15 cellular contexts compared by ENCODE assay signal in genomic region chr11:119188067-119188466, GRCh38. TPM values are rescaled to one million over a fixed set of nuclear protein-coding genes. Genes with fewer than 3 reads are reported as not detected.
A peak's percentile ranks its signal among the peaks of the same experiment; 100 is the strongest.
DNase-seq lines count a peak whose midpoint lies in the region; ATAC-seq, FAIRE-seq and TF ChIP-seq lines count a peak whose summit lies in the region.
"Had no signal": no experiment of that assay in that cellular context is flagged by ENCODE, and none has a peak within 500 bp of the region (broad histone marks: within the 10 kb centered on the region; RNA-seq: fewer than 3 reads in every experiment).

No MANE protein-coding gene starts in this region.

- no peak overlapping the region for H3K4me2 ChIP-seq in mesenchymal stem cell (ENCODE audit: low read length, poor library complexity, severe bottlenecking)
- H3K4me2 ChIP-seq: BLaER1 had no signal

- no peak for TF ChIP-seq POLR2A in GM12891 (IDR thresholded peaks at IDR 0.05; ENCODE audit: low read depth, low read length)

- no peak overlapping the region for H2AK5ac ChIP-seq in mesenchymal stem cell (ENCODE audit: low read length, severe bottlenecking)

- H3K9me3 ChIP-seq in endodermal cell (ENCODE audit: control insufficient read depth, low read length) (no peaks in the 10 kb centered on the region), mesenchymal stem cell (ENCODE audit: control insufficient read depth, low read length) (no peaks in the 10 kb centered on the region)
- H3K9me3 ChIP-seq: BLaER1 had no signal

- no peak overlapping the region for H4K91ac ChIP-seq in mesenchymal stem cell (ENCODE audit: low read length)

- H3K9me3 Mint-ChIP-seq in endodermal cell (no peaks in the 10 kb centered on the region), chondrocyte (ENCODE audit: low read depth) (no peaks in the 10 kb centered on the region)
- H3K9me3 Mint-ChIP-seq: CD8-positive, alpha-beta memory T cell had no signal

- no peak overlapping the region for H3K23ac ChIP-seq in mesenchymal stem cell (ENCODE audit: low read length in 2 of 2)

- H2BK5ac ChIP-seq in mesenchymal stem cell (ENCODE audit: low read depth, low read length, poor library complexity, severe bottlenecking), result no peak overlapping the region

- H3K18ac ChIP-seq in mesenchymal stem cell (ENCODE audit: low read depth in 1 of 2, low read length in 2 of 2), result no peak overlapping the region

- TF ChIP-seq CTCF in endodermal cell (conservative IDR thresholded peaks at IDR 0.05), result no peak
- no peak for TF ChIP-seq CTCF in omental fat pad (IDR thresholded peaks at IDR 0.05)
- TF ChIP-seq CTCF in chondrocyte (IDR thresholded peaks at IDR 0.05), result no peak

- H3K27ac ChIP-seq in endodermal cell (ENCODE audit: low read depth, low read length) (no peak overlapping the region), mesenchymal stem cell (ENCODE audit: low read length, poor library complexity, severe bottlenecking) (no peak overlapping the region)
- H3K27ac ChIP-seq: BLaER1 had no signal

- WGBS in endodermal cell (ENCODE audit: insufficient coverage in 1 of 2, insufficient read length in 1 of 2), 2 experiments, result 93 to 94% methylated on average over 3 to 11 of the region's 11 CpGs
- WGBS in mesenchymal stem cell, result 89% methylated on average over 11 of the region's 11 CpGs

- H3K27me3 Mint-ChIP-seq in endodermal cell (ENCODE audit: insufficient read depth) (peaks cover 4% of the 10 kb centered on the region), chondrocyte (ENCODE audit: low read depth) (no peaks in the 10 kb centered on the region)

- peak overlapping the region; percentile 0 for H2BK15ac ChIP-seq in mesenchymal stem cell (ENCODE audit: low read depth, poor library complexity, severe bottlenecking)

- H3K36me3 Mint-ChIP-seq in endodermal cell (ENCODE audit: low read depth) (peaks cover 2% of the 10 kb centered on the region), chondrocyte (ENCODE audit: low read depth) (peaks cover 2% of the 10 kb centered on the region)

- no peaks in the 10 kb centered on the region for H3K79me1 ChIP-seq in mesenchymal stem cell (replicated peaks; ENCODE audit: low read length, poor library complexity, severe bottlenecking)

- H3K4me3 ChIP-seq in endodermal cell (ENCODE audit: low read length), result no peak overlapping the region
- H3K4me3 ChIP-seq in mesenchymal stem cell (ENCODE audit: insufficient read depth in 1 of 2, low read depth in 1 of 2, low read length in 2 of 2), result no peak overlapping the region
- H3K4me3 ChIP-seq: BLaER1 had no signal

- no peak overlapping the region for H3K4me3 Mint-ChIP-seq in endodermal cell
- H3K4me3 Mint-ChIP-seq in chondrocyte (ENCODE audit: unreplicated experiment), result no peak overlapping the region
- H3K4me3 Mint-ChIP-seq: CD8-positive, alpha-beta memory T cell had no signal

- no peak overlapping the region for H2AFZ ChIP-seq in mesenchymal stem cell (ENCODE audit: low read depth, low read length)

- no peak overlapping the region for H3K27ac Mint-ChIP-seq in endodermal cell
- no peak overlapping the region for H3K27ac Mint-ChIP-seq in chondrocyte (ENCODE audit: unreplicated experiment)
- H3K27ac Mint-ChIP-seq: CD8-positive, alpha-beta memory T cell had no signal

- FAIRE-seq in GM12891 (lab: Jason Lieb, UNC), result no peak
- FAIRE-seq: GM18507 had no signal

- H3K9ac ChIP-seq in endodermal cell (ENCODE audit: extremely low read depth, low read length, poor library complexity, severe bottlenecking) (no peak overlapping the region), mesenchymal stem cell (ENCODE audit: low read length) (no peak overlapping the region)
- H3K9ac ChIP-seq: BLaER1 had no signal

- H2BK120ac ChIP-seq in mesenchymal stem cell (ENCODE audit: low read depth, low read length), result no peak overlapping the region

- no peak overlapping the region for H4K8ac ChIP-seq in mesenchymal stem cell (ENCODE audit: low read length)

- H3K4me1 Mint-ChIP-seq in endodermal cell (peaks cover 12% of the 10 kb centered on the region), chondrocyte (ENCODE audit: low read depth) (no peaks in the 10 kb centered on the region)
- H3K4me1 Mint-ChIP-seq: CD8-positive, alpha-beta memory T cell had no signal

- H3K36me3 ChIP-seq in endodermal cell (ENCODE audit: control insufficient read depth, insufficient read depth, low read length) (no peaks in the 10 kb centered on the region), mesenchymal stem cell (ENCODE audit: control insufficient read depth in 1 of 2, insufficient read depth in 2 of 2, low read depth in 1 of 2, low read length in 2 of 2) (peaks cover 6 to 8% of the 10 kb centered on the region in 2 experiments)

- ATAC-seq in omental fat pad (ENCODE audit: low FRiP score), result no peak
- ATAC-seq: HCT116 had no signal

- H3K27me3 ChIP-seq in endodermal cell (ENCODE audit: control insufficient read depth, insufficient read depth, low read length, poor library complexity, severe bottlenecking) (no peaks in the 10 kb centered on the region), mesenchymal stem cell (ENCODE audit: control insufficient read depth in 1 of 2, insufficient read depth in 1 of 2, low read length in 2 of 2) (peaks cover 11 to 41% of the 10 kb centered on the region in 2 experiments)
- H3K27me3 ChIP-seq: BLaER1 had no signal

- no peak overlapping the region for H3K14ac ChIP-seq in mesenchymal stem cell (ENCODE audit: low read length in 2 of 2)

- H3K4me1 ChIP-seq in endodermal cell (ENCODE audit: control insufficient read depth, insufficient read depth, low read length) (no peaks in the 10 kb centered on the region), mesenchymal stem cell (ENCODE audit: control insufficient read depth, insufficient read depth, low read depth, low read length) (no peaks in the 10 kb centered on the region)

- no peak overlapping the region for H3K4ac ChIP-seq in mesenchymal stem cell (ENCODE audit: low read depth in 1 of 2, low read length in 2 of 2)

- DNase-seq in GM12891 (ENCODE audit: insufficient read length, low spot score) (peak; percentile 4), endodermal cell (peak; percentile 38), mesenchymal stem cell (no peak), omental fat pad (ENCODE audit: low spot score) (no peak), chondrocyte (ENCODE audit: low spot score) (no peak)
- DNase-seq in activated CD4-positive, alpha-beta T cell treated with anti-CD3 and anti-CD28 coated beads, Interleukin-2, amount 50 U/mL, for 48 hours, result no peak
- DNase-seq: AML-193; CD8-positive, alpha-beta memory T cell; DMS53; IMR-90 had no signal

- no peak overlapping the region for H2BK12ac ChIP-seq in mesenchymal stem cell (ENCODE audit: low read length in 2 of 2)

TF ChIP-seq in GM12891, 5 proteins besides CTCF, POLR2A, EP300 and RAD21:
- TF ChIP-seq POLR2AphosphoS5 (IDR thresholded peaks at IDR 0.05; ENCODE audit: low read depth, low read length) (no peak), PAX5 (IDR thresholded peaks at IDR 0.05; ENCODE audit: insufficient read depth, low read length, severe bottlenecking) (no peak), TAF1 (IDR thresholded peaks at IDR 0.05; ENCODE audit: low read depth, low read length) (no peak), SPI1 (IDR thresholded peaks at IDR 0.05; ENCODE audit: low read depth, low read length) (no peak), POU2F2 (IDR thresholded peaks at IDR 0.05; ENCODE audit: low read depth, low read length) (no peak)

RNA-seq across cellular contexts. Expression of gene NHERF4, which starts 2.8 kb away (rescaled TPM):
- not detected for polyA plus RNA-seq in GM12891 (2012; ENCODE audit: low read depth, missing spikeins)
- under 1 TPM; 0.11 to 0.97 TPM for total RNA-seq in endodermal cell
- not detected for polyA plus RNA-seq in endodermal cell (2013, experiment 1 of 2)
- polyA plus RNA-seq in endodermal cell (2013, experiment 2 of 2), result 0.17 TPM
- polyA plus RNA-seq in mesenchymal stem cell (2013, experiment 1 of 2), result not detected
- polyA plus RNA-seq in mesenchymal stem cell (2013, experiment 2 of 2), result not detected
- total RNA-seq in omental fat pad, result 10 to 100 TPM in 1 of 4 donors, 1 to 10 TPM in 2, not detected in 1; 1.3 to 11.7 (median 1.4) TPM
- not detected in 3 replicates for total RNA-seq in chondrocyte
- total RNA-seq: A673, H4, IMR-90 had no signal
- polyA plus RNA-seq: CD8-positive, alpha-beta memory T cell; IMR-90 had no signal

RNA-seq across cellular contexts. Expression of gene CBL, which starts 18.1 kb away (rescaled TPM):
- polyA plus RNA-seq in GM12891 (2012; ENCODE audit: low read depth, missing spikeins), result 4.4 TPM
- total RNA-seq in endodermal cell (10 to 100 TPM; 40.3 to 52.7 TPM), omental fat pad (10 to 100 TPM; 12.9 to 26.6 (median 20.9) TPM), chondrocyte (17.8 to 25.8 TPM (median 25.5 TPM) in 3 replicates)
- polyA plus RNA-seq in endodermal cell (2013, experiment 1 of 2), result 25.1 TPM
- polyA plus RNA-seq in endodermal cell (2013, experiment 2 of 2), result 24.6 TPM
- polyA plus RNA-seq in mesenchymal stem cell (2013, experiment 1 of 2), result 14.9 TPM
- 14.8 TPM for polyA plus RNA-seq in mesenchymal stem cell (2013, experiment 2 of 2)

RNA-seq across cellular contexts. Expression of gene NLRX1, which starts 19.5 kb away (rescaled TPM):
- 8.2 TPM for polyA plus RNA-seq in GM12891 (2012; ENCODE audit: low read depth, missing spikeins)
- total RNA-seq in endodermal cell (10 to 100 TPM; 21.8 to 29.6 TPM), omental fat pad (10 to 100 TPM in 3 of 4 donors, 1 to 10 TPM in 1; 7.9 to 26.0 (median 14.7) TPM), chondrocyte (13.0 to 20.1 TPM (median 19.2 TPM) in 3 replicates)
- 11.7 TPM for polyA plus RNA-seq in endodermal cell (2013, experiment 1 of 2)
- 9.7 TPM for polyA plus RNA-seq in endodermal cell (2013, experiment 2 of 2)
- 3.9 TPM for polyA plus RNA-seq in mesenchymal stem cell (2013, experiment 1 of 2)
- polyA plus RNA-seq in mesenchymal stem cell (2013, experiment 2 of 2), result 3.9 TPM

RNA-seq across cellular contexts. Expression of gene ABCG4, which starts 39.2 kb away (rescaled TPM):
- not detected for polyA plus RNA-seq in GM12891 (2012; ENCODE audit: low read depth, missing spikeins)
- total RNA-seq in endodermal cell (1 to 10 TPM; 1.5 to 1.8 TPM), omental fat pad (under 1 TPM in 2 of 4 donors, not detected in 2; 0.09 to 0.32 TPM), chondrocyte (0.80 to 2.5 TPM (median 2.0 TPM) in 3 replicates)
- polyA plus RNA-seq in endodermal cell (2013, experiment 1 of 2), result 1.0 TPM
- polyA plus RNA-seq in endodermal cell (2013, experiment 2 of 2), result 0.83 TPM
- 0.37 TPM for polyA plus RNA-seq in mesenchymal stem cell (2013, experiment 1 of 2)
- polyA plus RNA-seq in mesenchymal stem cell (2013, experiment 2 of 2), result 0.23 TPM
- total RNA-seq: A673 had no signal
- polyA plus RNA-seq: CD8-positive, alpha-beta memory T cell had no signal

Comparison
In these comparisons a context has a peak if more than half of its experiments do, and no peak if none do; other contexts are left out.
1. DNase-seq: peak in GM12891 (single experiment) and endodermal cell (single experiment); none in mesenchymal stem cell (single experiment), activated CD4-positive, alpha-beta T cell treated with anti-CD3 and anti-CD28 coated beads, Interleukin-2, amount 50 U/mL, for 48 hours (0 of 2), omental fat pad (single experiment) and chondrocyte (single experiment).